Comparison of ENCODE assay signal across 1 cellular context in the genomic region with DNA sequence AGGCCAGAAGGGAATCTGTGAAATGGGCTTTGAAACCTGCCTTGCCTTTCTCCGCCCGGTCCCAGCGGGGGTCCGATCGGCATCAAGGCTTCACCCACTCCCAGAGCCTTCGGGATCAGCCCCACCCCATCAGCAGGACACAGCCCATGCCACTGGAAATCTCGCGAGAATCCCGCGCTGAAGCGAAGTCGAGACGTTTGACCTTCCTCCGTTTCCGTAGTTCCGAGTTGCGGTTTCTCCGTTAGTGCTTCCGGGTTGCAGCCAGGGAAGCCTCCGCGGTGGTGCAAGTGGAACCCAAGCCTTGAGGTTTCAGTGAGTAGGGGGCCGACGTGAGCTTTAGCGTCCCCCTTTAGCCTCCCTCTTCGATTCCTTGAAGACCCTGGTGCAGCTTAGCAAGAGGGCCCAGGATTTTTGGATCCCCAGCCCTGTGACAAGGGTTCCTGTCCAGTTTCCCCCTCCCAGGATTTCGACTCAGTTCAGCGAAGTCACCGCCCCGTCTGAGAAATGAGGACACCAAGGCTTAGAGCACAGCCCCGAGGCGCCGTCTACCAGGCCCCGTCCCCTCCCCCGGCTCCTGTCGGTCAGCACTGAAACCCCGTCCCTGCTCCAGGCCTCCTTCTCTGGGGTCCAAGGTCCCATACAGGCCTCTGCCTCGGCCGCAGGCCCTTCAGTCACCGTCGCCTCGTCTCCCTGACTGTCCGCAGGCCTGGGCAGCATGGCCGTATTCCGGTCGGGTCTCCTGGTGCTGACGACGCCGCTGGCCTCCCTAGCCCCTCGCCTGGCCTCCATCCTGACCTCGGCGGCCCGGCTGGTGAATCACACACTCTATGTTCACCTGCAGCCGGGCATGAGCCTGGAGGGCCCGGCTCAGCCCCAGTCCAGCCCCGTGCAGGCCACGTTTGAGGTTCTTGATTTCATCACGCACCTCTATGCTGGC.
TF ChIP-seq lines count a peak whose summit lies in the region.

A gene (plus strand): TSS at position 241 of the 937 bp plus-strand sequence. CDS start 475 bp downstream, at position 716.

TF ChIP-seq in SK-N-SH, 30 proteins besides CTCF, POLR2A, EP300 and RAD21 (continued from another document):
- TF ChIP-seq, protein P1, sequence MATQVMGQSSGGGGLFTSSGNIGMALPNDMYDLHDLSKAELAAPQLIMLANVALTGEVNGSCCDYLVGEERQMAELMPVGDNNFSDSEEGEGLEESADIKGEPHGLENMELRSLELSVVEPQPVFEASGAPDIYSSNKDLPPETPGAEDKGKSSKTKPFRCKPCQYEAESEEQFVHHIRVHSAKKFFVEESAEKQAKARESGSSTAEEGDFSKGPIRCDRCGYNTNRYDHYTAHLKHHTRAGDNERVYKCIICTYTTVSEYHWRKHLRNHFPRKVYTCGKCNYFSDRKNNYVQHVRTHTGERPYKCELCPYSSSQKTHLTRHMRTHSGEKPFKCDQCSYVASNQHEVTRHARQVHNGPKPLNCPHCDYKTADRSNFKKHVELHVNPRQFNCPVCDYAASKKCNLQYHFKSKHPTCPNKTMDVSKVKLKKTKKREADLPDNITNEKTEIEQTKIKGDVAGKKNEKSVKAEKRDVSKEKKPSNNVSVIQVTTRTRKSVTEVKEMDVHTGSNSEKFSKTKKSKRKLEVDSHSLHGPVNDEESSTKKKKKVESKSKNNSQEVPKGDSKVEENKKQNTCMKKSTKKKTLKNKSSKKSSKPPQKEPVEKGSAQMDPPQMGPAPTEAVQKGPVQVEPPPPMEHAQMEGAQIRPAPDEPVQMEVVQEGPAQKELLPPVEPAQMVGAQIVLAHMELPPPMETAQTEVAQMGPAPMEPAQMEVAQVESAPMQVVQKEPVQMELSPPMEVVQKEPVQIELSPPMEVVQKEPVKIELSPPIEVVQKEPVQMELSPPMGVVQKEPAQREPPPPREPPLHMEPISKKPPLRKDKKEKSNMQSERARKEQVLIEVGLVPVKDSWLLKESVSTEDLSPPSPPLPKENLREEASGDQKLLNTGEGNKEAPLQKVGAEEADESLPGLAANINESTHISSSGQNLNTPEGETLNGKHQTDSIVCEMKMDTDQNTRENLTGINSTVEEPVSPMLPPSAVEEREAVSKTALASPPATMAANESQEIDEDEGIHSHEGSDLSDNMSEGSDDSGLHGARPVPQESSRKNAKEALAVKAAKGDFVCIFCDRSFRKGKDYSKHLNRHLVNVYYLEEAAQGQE (IDR thresholded peaks at IDR 0.05; ENCODE audit: low read depth, low read length): peak; percentile 62; the same call in 1 of the 2 replicates
- TF ChIP-seq TCF12 (IDR thresholded peaks at IDR 0.05) (peak; percentile 21; the same call in 1 of the 2 replicates), FOXM1 (IDR thresholded peaks at IDR 0.05; ENCODE audit: low read depth) (no peak), MXI1 (IDR thresholded peaks at IDR 0.05; ENCODE audit: low read depth, low read length) (peak; percentile 85; the same call in 1 of the 2 replicates), FOXJ3 (CRISPR knock-in tag; IDR thresholded peaks at IDR 0.05) (0 out of 2 replicates have a peak, but pooled peaks have one; percentile 4), SIN3A (IDR thresholded peaks at IDR 0.05; ENCODE audit: borderline replicate concordance, low read depth, low read length) (peak; percentile 99), TEAD4 (IDR thresholded peaks at IDR 0.05; ENCODE audit: borderline replicate concordance, insufficient read depth) (no peak), GABPA (IDR thresholded peaks at IDR 0.05; ENCODE audit: low read depth) (peak; percentile 92), TAF1 (IDR thresholded peaks at IDR 0.05; ENCODE audit: borderline replicate concordance, low read depth, low read length) (peak; percentile 90), GATA2 (CRISPR knock-in tag; IDR thresholded peaks at IDR 0.05) (no peak), RCOR1 (IDR thresholded peaks at IDR 0.05; ENCODE audit: low read length) (no peak; the same call in 1 of the 2 replicates), POLR2AphosphoS5 (IDR thresholded peaks at IDR 0.05; ENCODE audit: low read depth, low read length) (peak; percentile 88), CHD2 (IDR thresholded peaks at IDR 0.05; ENCODE audit: low read length, partially characterized antibody) (peak; percentile 100), ELF1 (IDR thresholded peaks at IDR 0.05) (peak; percentile 96), FOSL2 (IDR thresholded peaks at IDR 0.05; ENCODE audit: borderline replicate concordance, low read depth) (no peak), NFIC (IDR thresholded peaks at IDR 0.05; ENCODE audit: borderline replicate concordance) (no peak)
- TF ChIP-seq, protein P2, sequence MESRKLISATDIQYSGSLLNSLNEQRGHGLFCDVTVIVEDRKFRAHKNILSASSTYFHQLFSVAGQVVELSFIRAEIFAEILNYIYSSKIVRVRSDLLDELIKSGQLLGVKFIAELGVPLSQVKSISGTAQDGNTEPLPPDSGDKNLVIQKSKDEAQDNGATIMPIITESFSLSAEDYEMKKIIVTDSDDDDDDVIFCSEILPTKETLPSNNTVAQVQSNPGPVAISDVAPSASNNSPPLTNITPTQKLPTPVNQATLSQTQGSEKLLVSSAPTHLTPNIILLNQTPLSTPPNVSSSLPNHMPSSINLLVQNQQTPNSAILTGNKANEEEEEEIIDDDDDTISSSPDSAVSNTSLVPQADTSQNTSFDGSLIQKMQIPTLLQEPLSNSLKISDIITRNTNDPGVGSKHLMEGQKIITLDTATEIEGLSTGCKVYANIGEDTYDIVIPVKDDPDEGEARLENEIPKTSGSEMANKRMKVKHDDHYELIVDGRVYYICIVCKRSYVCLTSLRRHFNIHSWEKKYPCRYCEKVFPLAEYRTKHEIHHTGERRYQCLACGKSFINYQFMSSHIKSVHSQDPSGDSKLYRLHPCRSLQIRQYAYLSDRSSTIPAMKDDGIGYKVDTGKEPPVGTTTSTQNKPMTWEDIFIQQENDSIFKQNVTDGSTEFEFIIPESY (IDR thresholded peaks at IDR 0.05; ENCODE audit: borderline replicate concordance, low read depth): peak; percentile 100
- TF ChIP-seq, protein P3, sequence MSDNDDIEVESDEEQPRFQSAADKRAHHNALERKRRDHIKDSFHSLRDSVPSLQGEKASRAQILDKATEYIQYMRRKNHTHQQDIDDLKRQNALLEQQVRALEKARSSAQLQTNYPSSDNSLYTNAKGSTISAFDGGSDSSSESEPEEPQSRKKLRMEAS (IDR thresholded peaks at IDR 0.05; ENCODE audit: low read depth): peak; percentile 87
- TF ChIP-seq, protein P4, sequence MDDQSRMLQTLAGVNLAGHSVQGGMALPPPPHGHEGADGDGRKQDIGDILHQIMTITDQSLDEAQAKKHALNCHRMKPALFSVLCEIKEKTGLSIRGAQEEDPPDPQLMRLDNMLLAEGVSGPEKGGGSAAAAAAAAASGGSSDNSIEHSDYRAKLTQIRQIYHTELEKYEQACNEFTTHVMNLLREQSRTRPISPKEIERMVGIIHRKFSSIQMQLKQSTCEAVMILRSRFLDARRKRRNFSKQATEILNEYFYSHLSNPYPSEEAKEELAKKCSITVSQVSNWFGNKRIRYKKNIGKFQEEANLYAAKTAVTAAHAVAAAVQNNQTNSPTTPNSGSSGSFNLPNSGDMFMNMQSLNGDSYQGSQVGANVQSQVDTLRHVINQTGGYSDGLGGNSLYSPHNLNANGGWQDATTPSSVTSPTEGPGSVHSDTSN (IDR thresholded peaks at IDR 0.05): 0 out of 2 replicates have a peak, but pooled peaks have one; percentile 22
